13 cellular contexts compared by ENCODE assay signal in the genomic region with DNA sequence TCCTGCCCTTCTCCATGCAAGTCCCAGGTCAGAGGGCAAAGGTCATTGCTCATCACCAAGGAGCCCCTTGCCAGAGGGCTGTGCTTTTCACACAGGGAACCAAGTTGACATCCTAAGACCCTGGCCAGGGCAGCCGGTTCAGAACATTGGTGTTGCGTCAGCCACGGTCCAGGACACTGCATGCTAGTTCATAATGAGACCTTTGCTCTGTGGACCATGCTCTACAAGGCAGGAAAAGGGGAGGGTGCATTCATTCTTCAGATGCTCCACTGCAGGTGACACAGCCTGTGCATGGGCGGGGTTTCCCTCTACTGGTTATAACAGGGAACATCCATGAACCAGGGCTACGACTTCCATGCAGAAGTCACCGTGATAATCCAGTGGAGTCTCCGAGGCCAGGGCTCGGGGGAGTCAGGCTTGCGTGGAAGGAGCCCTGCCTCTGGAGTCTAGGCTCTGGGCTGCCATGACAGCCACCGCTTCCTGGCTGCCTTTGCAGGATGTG.
A peak's percentile ranks its signal among the peaks of the same experiment; 100 is the strongest.
DNase-seq lines count a peak whose midpoint lies in the region; ATAC-seq, FAIRE-seq and TF ChIP-seq lines count a peak whose summit lies in the region.
"Had no signal": no experiment of that assay in that cellular context is flagged by ENCODE, and none has a peak within 500 bp of the region (broad histone marks: within the 10 kb centered on the region; RNA-seq: fewer than 3 reads in every experiment).

No MANE protein-coding gene starts in this region.

- H3K9me3 Mint-ChIP-seq in Caco-2 (ENCODE audit: unreplicated experiment) (no peaks in the 10 kb centered on the region), WTC11 (no peaks in the 10 kb centered on the region)

- no peaks in the 10 kb centered on the region for H3K79me2 ChIP-seq in Karpas-422 (ENCODE audit: low read length)

- H3K36me3 ChIP-seq in Caco-2 (ENCODE audit: control insufficient read depth, insufficient read depth, low read length) (no peaks in the 10 kb centered on the region), Karpas-422 (ENCODE audit: insufficient read depth, low read length) (no peaks in the 10 kb centered on the region)

- no peak overlapping the region for H2AFZ ChIP-seq in Karpas-422 (ENCODE audit: low read length)
- H2AFZ ChIP-seq: GM23248 had no signal

- peaks cover 9% of the 10 kb centered on the region; the same call in 1 of the 2 replicates for H3K4me1 ChIP-seq in Caco-2
- H3K4me1 ChIP-seq in Karpas-422 (ENCODE audit: low read length): no peaks in the 10 kb centered on the region

- H3K27me3 Mint-ChIP-seq in Caco-2 (ENCODE audit: insufficient read depth, unreplicated experiment): no peaks in the 10 kb centered on the region
- H3K27me3 Mint-ChIP-seq in WTC11 (ENCODE audit: low read depth): peaks cover 5% of the 10 kb centered on the region

- no peak for FAIRE-seq in GM12892 (lab: Jason Lieb, UNC)

- H4K20me1 ChIP-seq in Karpas-422 (ENCODE audit: insufficient read depth, low read depth, low read length): no peaks in the 10 kb centered on the region

- peak overlapping the region; percentile 14 for H3K27ac Mint-ChIP-seq in Caco-2 (ENCODE audit: unreplicated experiment)
- no peak overlapping the region for H3K27ac Mint-ChIP-seq in WTC11

- H3K9me2 ChIP-seq in Karpas-422 (replicated peaks; ENCODE audit: insufficient read depth, low read length): no peaks in the 10 kb centered on the region

- no TSS peak for BruUV-seq in Caco-2 (replicated peaks; lab: Mats Ljungman, UMichigan)

- H3K9me3 ChIP-seq in Caco-2 (no peaks in the 10 kb centered on the region), Karpas-422 (ENCODE audit: low read length) (no peaks in the 10 kb centered on the region)

- TF ChIP-seq POLR2A in GM12892 (IDR thresholded peaks at IDR 0.05; ENCODE audit: low read depth, low read length): no peak

- POLR2A ChIA-PET in Caco-2 (lab: Charles Lee) (no interaction called here), WTC11 (lab: Charles Lee) (no interaction called here)

- CTCF ChIA-PET in Caco-2 (lab: Charles Lee): no interaction called here
- CTCF ChIA-PET in WTC11 (lab: Charles Lee): interaction anchor here (1.2 kb wide), 1 partner anchor 958 kb away, joined by 3 read pairs; no protein-coding TSS in a partner anchor

- H3K4me2 ChIP-seq in Karpas-422 (ENCODE audit: low read depth, low read length, poor library complexity, severe bottlenecking): no peak overlapping the region

- intact Hi-C loops in Caco-2 (cut with micrococcal nuclease; ENCODE audit: unreplicated experiment): no loop called here

- peak; percentile 73 to 81 for DNase-seq in Caco-2
- peak; percentile 52 for DNase-seq in Karpas-422
- peak; percentile 31 for DNase-seq in WTC11 (ENCODE audit: low spot score)
- peak; percentile 82 for DNase-seq in left lobe of liver (ENCODE audit: low spot score)
- DNase-seq in activated CD8-positive, alpha-beta memory T cell treated with anti-CD3 and anti-CD28 coated beads, Interleukin-2, amount 50 U/mL, for 48 hours: no peak
- DNase-seq in GM12892 (ENCODE audit: insufficient read length): no peak
- DNase-seq: activated CD4-positive, alpha-beta T cell treated with anti-CD3 and anti-CD28 coated beads, Interleukin-2, amount 50 U/mL, for 48 hours; activated naive CD4-positive, alpha-beta T cell; GM23248; MV-4-11; SIG-M5 had no signal

- H3K36me3 Mint-ChIP-seq in Caco-2 (ENCODE audit: insufficient read depth, unreplicated experiment) (no peaks in the 10 kb centered on the region), WTC11 (no peaks in the 10 kb centered on the region)

- no peaks in the 10 kb centered on the region for H3K4me1 Mint-ChIP-seq in Caco-2 (ENCODE audit: low read depth, unreplicated experiment)
- H3K4me1 Mint-ChIP-seq in WTC11: peaks cover 25% of the 10 kb centered on the region

- TF ChIP-seq CTCF in Caco-2 (IDR thresholded peaks at IDR 0.05; ENCODE audit: insufficient read depth in 1 of 2, low read depth in 1 of 2, low read length in 1 of 2, severe bottlenecking in 1 of 2, unreplicated experiment in 1 of 2) (peak; percentile 38 to 51), WTC11 (IDR thresholded peaks at IDR 0.05) (no peak)

- ATAC-seq in WTC11: peak; percentile 19
- peak; percentile 91 for ATAC-seq in left lobe of liver
- no peak for ATAC-seq in HG02798 (IDR thresholded peaks at IDR 0.05; ENCODE audit: poor library complexity, unreplicated experiment)
- no peak for ATAC-seq in HG03460 (IDR thresholded peaks at IDR 0.05; ENCODE audit: unreplicated experiment)

- no peak overlapping the region for H3K27ac ChIP-seq in Karpas-422 (ENCODE audit: low read length)
- H3K27ac ChIP-seq: GM23248 had no signal

- no peaks in the 10 kb centered on the region for H3K27me3 ChIP-seq in Caco-2 (replicated peaks; ENCODE audit: control insufficient read depth, insufficient read depth, low read length)
- H3K27me3 ChIP-seq in Karpas-422 (ENCODE audit: low read length): no peaks in the 10 kb centered on the region

- H3K4me3 Mint-ChIP-seq in Caco-2 (ENCODE audit: unreplicated experiment): no peak overlapping the region
- H3K4me3 Mint-ChIP-seq in WTC11: no peak overlapping the region

- H3K9ac ChIP-seq in Karpas-422 (ENCODE audit: low read length): no peak overlapping the region
- H3K9ac ChIP-seq: GM23248 had no signal

- no peak overlapping the region for H3K4me3 ChIP-seq in Caco-2 (ENCODE audit: low read depth, low read length)
- no peak overlapping the region for H3K4me3 ChIP-seq in Karpas-422 (ENCODE audit: low read length)
- H3K4me3 ChIP-seq: GM23248 had no signal

TF ChIP-seq in WTC11, 78 proteins besides CTCF, POLR2A, EP300 and RAD21:
- peak; percentile 98 for TF ChIP-seq GABPB1 (CRISPR knock-in tag; IDR thresholded peaks at IDR 0.05)
- TF ChIP-seq JAZF1 (CRISPR knock-in tag; IDR thresholded peaks at IDR 0.05): no peak

Comparison
In these comparisons a context has a peak if more than half of its experiments do, and no peak if none do; other contexts are left out.
1. DNase-seq: peak in Caco-2 (2 of 2), Karpas-422 (single experiment), WTC11 (single experiment) and left lobe of liver (single experiment); none in activated CD8-positive, alpha-beta memory T cell treated with anti-CD3 and anti-CD28 coated beads, Interleukin-2, amount 50 U/mL, for 48 hours (single experiment) and GM12892 (single experiment).
2. ATAC-seq: peak in WTC11 (single experiment) and left lobe of liver (single experiment); none in HG02798 (single experiment) and HG03460 (single experiment).